29 cellular contexts compared by ENCODE assay signal in genomic region chr5:30997681-30998080, GRCh38.
"Had no signal": no experiment of that assay in that cellular context is flagged by ENCODE, and none has a peak within 500 bp of the region (broad histone marks: within the 10 kb centered on the region; RNA-seq: fewer than 3 reads in every experiment).

No MANE protein-coding gene starts in this region.

- H3K4me1 ChIP-seq: adrenal gland, body of pancreas, foreskin keratinocyte, gastrocnemius medialis, heart right ventricle had no signal

- H3K27me3 ChIP-seq: adrenal gland, body of pancreas, esophagus muscularis mucosa, foreskin keratinocyte, gastrocnemius medialis, heart right ventricle, hepatocyte had no signal

- H3K9me3 ChIP-seq: adrenal gland, body of pancreas, esophagus muscularis mucosa, gastrocnemius medialis had no signal

- DNase-seq: activated CD4-positive, alpha-beta memory T cell treated with anti-CD3 and anti-CD28 coated beads for 36 hours; activated CD4-positive, alpha-beta T cell treated with anti-CD3 and anti-CD28 coated beads for 36 hours; activated CD4-positive, alpha-beta T cell treated with anti-CD3 and anti-CD28 coated beads, Interleukin-2, amount 10 ng/mL, durations not matched to agents 24 days and 14 days; activated CD4-positive, CD25-positive, alpha-beta regulatory T cell; activated CD4-positive, CD25-positive, alpha-beta regulatory T cell treated with anti-CD3 and anti-CD28 coated beads, Interleukin-2, amount 50 U/mL, for 72 hours; activated CD8-positive, alpha-beta memory T cell treated with anti-CD3 and anti-CD28 coated beads, Interleukin-2, amount 10 ng/mL, durations not matched to agents 7 days and 5 days; activated CD8-positive, alpha-beta memory T cell treated with anti-CD3 and anti-CD28 coated beads, Interleukin-2, amount 50 U/mL, for 4 hours; activated CD8-positive, alpha-beta T cell treated with anti-CD3 and anti-CD28 coated beads, Interleukin-2, amount 10 ng/mL, durations not matched to agents 7 days and 5 days; activated effector memory CD4-positive, alpha-beta T cell treated with anti-CD3 and anti-CD28 coated beads, Interleukin-2, amount 50 U/mL, for 16 hours; activated naive CD4-positive, alpha-beta T cell treated with anti-CD3 and anti-CD28 coated beads for 36 hours; activated naive CD8-positive, alpha-beta T cell treated with anti-CD3 and anti-CD28 coated beads for 36 hours; activated naive CD8-positive, alpha-beta T cell treated with anti-CD3 and anti-CD28 coated beads, Interleukin-2, amount 50 U/mL, for 24 hours; activated T-cell treated with anti-CD3 and anti-CD28 coated beads, Interleukin-2, amount 50 U/mL, for 1 hour; activated T-cell treated with anti-CD3 and anti-CD28 coated beads, Interleukin-2, amount 50 U/mL, for 48 hours; adrenal gland; amygdala; aorta; body of pancreas; caudate nucleus; cortex of kidney; dermis blood vessel endothelial cell; effector CD4-positive, alpha-beta T cell; effector memory CD8-positive, alpha-beta T cell; erythroblast; foreskin keratinocyte; gastrocnemius medialis; heart right ventricle had no signal

- H3K36me3 ChIP-seq: adrenal gland, esophagus muscularis mucosa, gastrocnemius medialis, heart right ventricle had no signal

- H3K4me3 ChIP-seq: adrenal gland, body of pancreas, esophagus muscularis mucosa, gastrocnemius medialis, heart right ventricle, hepatocyte had no signal
